In the genomic region with DNA sequence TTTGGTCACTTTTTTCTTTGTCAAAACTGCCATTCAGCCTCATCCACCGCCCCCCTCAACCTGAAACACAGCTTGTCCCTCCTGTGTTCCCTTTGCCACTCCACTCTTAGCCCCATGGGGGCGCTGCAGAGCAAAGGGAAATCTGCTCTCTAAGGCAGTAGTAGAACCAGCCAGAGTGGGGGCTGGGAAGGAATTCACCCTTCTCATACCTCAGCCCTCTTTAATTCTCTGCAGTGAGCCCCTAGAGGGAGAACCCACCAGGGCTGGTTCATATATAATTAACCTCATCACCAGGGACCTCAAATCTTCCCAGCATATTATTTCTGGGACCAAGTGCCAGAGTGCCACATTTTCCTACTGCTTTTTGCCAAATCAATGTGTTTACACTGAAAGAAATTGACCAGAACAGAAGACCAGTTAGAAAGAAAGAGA, we compare ENCODE assay signal across 1 cellular context.
A peak's percentile ranks its signal among the peaks of the same experiment; 100 is the strongest.
TF ChIP-seq lines count a peak whose summit lies in the region.

No MANE protein-coding gene starts in this region.

TF ChIP-seq in K562, 482 proteins besides CTCF, POLR2A, EP300 and RAD21 (continued from another document and continues in another):
- TF ChIP-seq, protein P1, sequence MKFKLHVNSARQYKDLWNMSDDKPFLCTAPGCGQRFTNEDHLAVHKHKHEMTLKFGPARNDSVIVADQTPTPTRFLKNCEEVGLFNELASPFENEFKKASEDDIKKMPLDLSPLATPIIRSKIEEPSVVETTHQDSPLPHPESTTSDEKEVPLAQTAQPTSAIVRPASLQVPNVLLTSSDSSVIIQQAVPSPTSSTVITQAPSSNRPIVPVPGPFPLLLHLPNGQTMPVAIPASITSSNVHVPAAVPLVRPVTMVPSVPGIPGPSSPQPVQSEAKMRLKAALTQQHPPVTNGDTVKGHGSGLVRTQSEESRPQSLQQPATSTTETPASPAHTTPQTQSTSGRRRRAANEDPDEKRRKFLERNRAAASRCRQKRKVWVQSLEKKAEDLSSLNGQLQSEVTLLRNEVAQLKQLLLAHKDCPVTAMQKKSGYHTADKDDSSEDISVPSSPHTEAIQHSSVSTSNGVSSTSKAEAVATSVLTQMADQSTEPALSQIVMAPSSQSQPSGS (CRISPR knock-in tag; IDR thresholded peaks at IDR 0.05), result no peak
- TF ChIP-seq, protein P2, sequence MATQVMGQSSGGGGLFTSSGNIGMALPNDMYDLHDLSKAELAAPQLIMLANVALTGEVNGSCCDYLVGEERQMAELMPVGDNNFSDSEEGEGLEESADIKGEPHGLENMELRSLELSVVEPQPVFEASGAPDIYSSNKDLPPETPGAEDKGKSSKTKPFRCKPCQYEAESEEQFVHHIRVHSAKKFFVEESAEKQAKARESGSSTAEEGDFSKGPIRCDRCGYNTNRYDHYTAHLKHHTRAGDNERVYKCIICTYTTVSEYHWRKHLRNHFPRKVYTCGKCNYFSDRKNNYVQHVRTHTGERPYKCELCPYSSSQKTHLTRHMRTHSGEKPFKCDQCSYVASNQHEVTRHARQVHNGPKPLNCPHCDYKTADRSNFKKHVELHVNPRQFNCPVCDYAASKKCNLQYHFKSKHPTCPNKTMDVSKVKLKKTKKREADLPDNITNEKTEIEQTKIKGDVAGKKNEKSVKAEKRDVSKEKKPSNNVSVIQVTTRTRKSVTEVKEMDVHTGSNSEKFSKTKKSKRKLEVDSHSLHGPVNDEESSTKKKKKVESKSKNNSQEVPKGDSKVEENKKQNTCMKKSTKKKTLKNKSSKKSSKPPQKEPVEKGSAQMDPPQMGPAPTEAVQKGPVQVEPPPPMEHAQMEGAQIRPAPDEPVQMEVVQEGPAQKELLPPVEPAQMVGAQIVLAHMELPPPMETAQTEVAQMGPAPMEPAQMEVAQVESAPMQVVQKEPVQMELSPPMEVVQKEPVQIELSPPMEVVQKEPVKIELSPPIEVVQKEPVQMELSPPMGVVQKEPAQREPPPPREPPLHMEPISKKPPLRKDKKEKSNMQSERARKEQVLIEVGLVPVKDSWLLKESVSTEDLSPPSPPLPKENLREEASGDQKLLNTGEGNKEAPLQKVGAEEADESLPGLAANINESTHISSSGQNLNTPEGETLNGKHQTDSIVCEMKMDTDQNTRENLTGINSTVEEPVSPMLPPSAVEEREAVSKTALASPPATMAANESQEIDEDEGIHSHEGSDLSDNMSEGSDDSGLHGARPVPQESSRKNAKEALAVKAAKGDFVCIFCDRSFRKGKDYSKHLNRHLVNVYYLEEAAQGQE (CRISPR knock-in tag; IDR thresholded peaks at IDR 0.05; ENCODE audit: low read depth), result no peak
- no peak for TF ChIP-seq SRSF9 (IDR thresholded peaks at IDR 0.05; ENCODE audit: borderline replicate concordance, low read depth, low read length)
- no peak for TF ChIP-seq JUN (IDR thresholded peaks at IDR 0.05; ENCODE audit: borderline replicate concordance, low read depth, low read length)
- TF ChIP-seq JUN (CRISPR knock-in tag; IDR thresholded peaks at IDR 0.05; ENCODE audit: borderline replicate concordance), result no peak
- TF ChIP-seq XRCC5 (IDR thresholded peaks at IDR 0.05; ENCODE audit: low read depth, low read length), result peak; percentile 91; the same call in 1 of the 2 replicates
- TF ChIP-seq TGIF2 (CRISPR knock-in tag; IDR thresholded peaks at IDR 0.05), result no peak
- TF ChIP-seq, protein P3, sequence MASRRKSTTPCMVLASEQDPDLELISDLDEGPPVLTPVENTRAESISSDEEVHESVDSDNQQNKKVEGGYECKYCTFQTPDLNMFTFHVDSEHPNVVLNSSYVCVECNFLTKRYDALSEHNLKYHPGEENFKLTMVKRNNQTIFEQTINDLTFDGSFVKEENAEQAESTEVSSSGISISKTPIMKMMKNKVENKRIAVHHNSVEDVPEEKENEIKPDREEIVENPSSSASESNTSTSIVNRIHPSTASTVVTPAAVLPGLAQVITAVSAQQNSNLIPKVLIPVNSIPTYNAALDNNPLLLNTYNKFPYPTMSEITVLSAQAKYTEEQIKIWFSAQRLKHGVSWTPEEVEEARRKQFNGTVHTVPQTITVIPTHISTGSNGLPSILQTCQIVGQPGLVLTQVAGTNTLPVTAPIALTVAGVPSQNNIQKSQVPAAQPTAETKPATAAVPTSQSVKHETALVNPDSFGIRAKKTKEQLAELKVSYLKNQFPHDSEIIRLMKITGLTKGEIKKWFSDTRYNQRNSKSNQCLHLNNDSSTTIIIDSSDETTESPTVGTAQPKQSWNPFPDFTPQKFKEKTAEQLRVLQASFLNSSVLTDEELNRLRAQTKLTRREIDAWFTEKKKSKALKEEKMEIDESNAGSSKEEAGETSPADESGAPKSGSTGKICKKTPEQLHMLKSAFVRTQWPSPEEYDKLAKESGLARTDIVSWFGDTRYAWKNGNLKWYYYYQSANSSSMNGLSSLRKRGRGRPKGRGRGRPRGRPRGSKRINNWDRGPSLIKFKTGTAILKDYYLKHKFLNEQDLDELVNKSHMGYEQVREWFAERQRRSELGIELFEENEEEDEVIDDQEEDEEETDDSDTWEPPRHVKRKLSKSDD (conservative IDR thresholded peaks at IDR 0.05; ENCODE audit: low read length), result no peak
- TF ChIP-seq NCOR1 (IDR thresholded peaks at IDR 0.05), result no peak
- peak; percentile 48 for TF ChIP-seq NEUROD1 (IDR thresholded peaks at IDR 0.05; ENCODE audit: borderline replicate concordance, low read depth, low read length, partially characterized antibody)
- no peak for TF ChIP-seq MTF1 (CRISPR knock-in tag; IDR thresholded peaks at IDR 0.05; ENCODE audit: borderline replicate concordance)
- TF ChIP-seq YY1 (IDR thresholded peaks at IDR 0.05; ENCODE audit: borderline replicate concordance in 1 of 3, control insufficient read depth in 1 of 3, extremely low read depth in 1 of 3, insufficient read depth in 3 of 3, insufficient read length in 1 of 3, insufficient replicate concordance in 2 of 3, low read depth in 1 of 3, low read length in 2 of 3), result peak in 2 of 3 experiments; percentile 13 to 27
- no peak for TF ChIP-seq GATAD2A (IDR thresholded peaks at IDR 0.05)
- TF ChIP-seq FIP1L1 (IDR thresholded peaks at IDR 0.05; ENCODE audit: low read depth, low read length, poor library complexity, severe bottlenecking), result no peak
- no peak for TF ChIP-seq PPARD (CRISPR knock-in tag; IDR thresholded peaks at IDR 0.05)
- no peak; the same call in 1 of the 2 replicates for TF ChIP-seq ZBTB7A (IDR thresholded peaks at IDR 0.05; ENCODE audit: borderline replicate concordance, control insufficient read depth, low read depth, low read length)
- TF ChIP-seq ARHGAP35 (IDR thresholded peaks at IDR 0.05; ENCODE audit: partially characterized antibody), result no peak
- TF ChIP-seq, protein P4, sequence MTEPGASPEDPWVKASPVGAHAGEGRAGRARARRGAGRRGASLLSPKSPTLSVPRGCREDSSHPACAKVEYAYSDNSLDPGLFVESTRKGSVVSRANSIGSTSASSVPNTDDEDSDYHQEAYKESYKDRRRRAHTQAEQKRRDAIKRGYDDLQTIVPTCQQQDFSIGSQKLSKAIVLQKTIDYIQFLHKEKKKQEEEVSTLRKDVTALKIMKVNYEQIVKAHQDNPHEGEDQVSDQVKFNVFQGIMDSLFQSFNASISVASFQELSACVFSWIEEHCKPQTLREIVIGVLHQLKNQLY (CRISPR knock-in tag; conservative IDR thresholded peaks at IDR 0.05), result no peak
- peak; percentile 55 for TF ChIP-seq CREM (IDR thresholded peaks at IDR 0.05; ENCODE audit: low read depth)
- TF ChIP-seq TEAD1 (CRISPR knock-in tag; IDR thresholded peaks at IDR 0.05), result no peak
- TF ChIP-seq CHD2 (IDR thresholded peaks at IDR 0.05; ENCODE audit: low read depth, low read length), result peak; percentile 53
- TF ChIP-seq YBX1 (IDR thresholded peaks at IDR 0.05), result no peak
- TF ChIP-seq ZNF24 (IDR thresholded peaks at IDR 0.05), result 0 out of 2 replicates have a peak, but pooled peaks have one; percentile 8
- TF ChIP-seq ARID2 (IDR thresholded peaks at IDR 0.05), result peak; percentile 93
- no peak for TF ChIP-seq POLR2G (IDR thresholded peaks at IDR 0.05; ENCODE audit: low read depth, low read length)
- TF ChIP-seq, protein P5, sequence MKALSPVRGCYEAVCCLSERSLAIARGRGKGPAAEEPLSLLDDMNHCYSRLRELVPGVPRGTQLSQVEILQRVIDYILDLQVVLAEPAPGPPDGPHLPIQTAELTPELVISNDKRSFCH (CRISPR knock-in tag; IDR thresholded peaks at IDR 0.05), result no peak
- TF ChIP-seq, protein P5 (tag; IDR thresholded peaks at IDR 0.05), result no peak
- TF ChIP-seq, protein P6, sequence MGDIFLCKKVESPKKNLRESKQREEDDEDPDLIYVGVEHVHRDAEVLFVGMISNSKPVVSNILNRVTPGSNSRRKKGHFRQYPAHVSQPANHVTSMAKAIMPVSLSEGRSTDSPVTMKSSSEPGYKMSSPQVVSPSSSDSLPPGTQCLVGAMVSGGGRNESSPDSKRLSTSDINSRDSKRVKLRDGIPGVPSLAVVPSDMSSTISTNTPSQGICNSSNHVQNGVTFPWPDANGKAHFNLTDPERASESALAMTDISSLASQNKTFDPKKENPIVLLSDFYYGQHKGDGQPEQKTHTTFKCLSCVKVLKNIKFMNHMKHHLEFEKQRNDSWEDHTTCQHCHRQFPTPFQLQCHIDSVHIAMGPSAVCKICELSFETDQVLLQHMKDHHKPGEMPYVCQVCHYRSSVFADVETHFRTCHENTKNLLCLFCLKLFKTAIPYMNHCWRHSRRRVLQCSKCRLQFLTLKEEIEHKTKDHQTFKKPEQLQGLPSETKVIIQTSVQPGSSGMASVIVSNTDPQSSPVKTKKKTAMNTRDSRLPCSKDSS (IDR thresholded peaks at IDR 0.05; ENCODE audit: low read depth, partially characterized antibody), result no peak
- TF ChIP-seq, protein P7, sequence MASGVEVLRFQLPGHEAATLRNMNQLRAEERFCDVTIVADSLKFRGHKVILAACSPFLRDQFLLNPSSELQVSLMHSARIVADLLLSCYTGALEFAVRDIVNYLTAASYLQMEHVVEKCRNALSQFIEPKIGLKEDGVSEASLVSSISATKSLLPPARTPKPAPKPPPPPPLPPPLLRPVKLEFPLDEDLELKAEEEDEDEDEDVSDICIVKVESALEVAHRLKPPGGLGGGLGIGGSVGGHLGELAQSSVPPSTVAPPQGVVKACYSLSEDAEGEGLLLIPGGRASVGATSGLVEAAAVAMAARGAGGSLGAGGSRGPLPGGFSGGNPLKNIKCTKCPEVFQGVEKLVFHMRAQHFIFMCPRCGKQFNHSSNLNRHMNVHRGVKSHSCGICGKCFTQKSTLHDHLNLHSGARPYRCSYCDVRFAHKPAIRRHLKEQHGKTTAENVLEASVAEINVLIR (CRISPR knock-in tag; IDR thresholded peaks at IDR 0.05), result no peak
- no peak for TF ChIP-seq RFX5 (IDR thresholded peaks at IDR 0.05; ENCODE audit: low read depth, low read length)
- no peak for TF ChIP-seq CREB1 (IDR thresholded peaks at IDR 0.05)
- TF ChIP-seq CREB1 (CRISPR knock-in tag; IDR thresholded peaks at IDR 0.05), result no peak
- TF ChIP-seq CC2D1A (IDR thresholded peaks at IDR 0.05), result no peak
- TF ChIP-seq SMARCE1 (IDR thresholded peaks at IDR 0.05), result peak; percentile 80
- TF ChIP-seq, protein P8, sequence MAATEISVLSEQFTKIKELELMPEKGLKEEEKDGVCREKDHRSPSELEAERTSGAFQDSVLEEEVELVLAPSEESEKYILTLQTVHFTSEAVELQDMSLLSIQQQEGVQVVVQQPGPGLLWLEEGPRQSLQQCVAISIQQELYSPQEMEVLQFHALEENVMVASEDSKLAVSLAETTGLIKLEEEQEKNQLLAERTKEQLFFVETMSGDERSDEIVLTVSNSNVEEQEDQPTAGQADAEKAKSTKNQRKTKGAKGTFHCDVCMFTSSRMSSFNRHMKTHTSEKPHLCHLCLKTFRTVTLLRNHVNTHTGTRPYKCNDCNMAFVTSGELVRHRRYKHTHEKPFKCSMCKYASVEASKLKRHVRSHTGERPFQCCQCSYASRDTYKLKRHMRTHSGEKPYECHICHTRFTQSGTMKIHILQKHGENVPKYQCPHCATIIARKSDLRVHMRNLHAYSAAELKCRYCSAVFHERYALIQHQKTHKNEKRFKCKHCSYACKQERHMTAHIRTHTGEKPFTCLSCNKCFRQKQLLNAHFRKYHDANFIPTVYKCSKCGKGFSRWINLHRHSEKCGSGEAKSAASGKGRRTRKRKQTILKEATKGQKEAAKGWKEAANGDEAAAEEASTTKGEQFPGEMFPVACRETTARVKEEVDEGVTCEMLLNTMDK (IDR thresholded peaks at IDR 0.05; ENCODE audit: borderline replicate concordance, insufficient read depth, low read depth, low read length, poor library complexity, severe bottlenecking), result peak; percentile 39
- TF ChIP-seq ZNF717 (CRISPR knock-in tag; IDR thresholded peaks at IDR 0.05), result no peak
- peak; percentile 90 for TF ChIP-seq SMARCA4 (IDR thresholded peaks at IDR 0.05)
- no peak for TF ChIP-seq FOXK2 (conservative IDR thresholded peaks at IDR 0.05 in 1 of 2, IDR thresholded peaks at IDR 0.05 in 1 of 2; ENCODE audit: low read depth in 2 of 2)
- 0 out of 2 replicates have a peak, but pooled peaks have one; percentile 15 for TF ChIP-seq NCOA1 (IDR thresholded peaks at IDR 0.05; ENCODE audit: low read depth)
- no peak for TF ChIP-seq MEIS2 (IDR thresholded peaks at IDR 0.05; ENCODE audit: partially characterized antibody)
- TF ChIP-seq, protein P9, sequence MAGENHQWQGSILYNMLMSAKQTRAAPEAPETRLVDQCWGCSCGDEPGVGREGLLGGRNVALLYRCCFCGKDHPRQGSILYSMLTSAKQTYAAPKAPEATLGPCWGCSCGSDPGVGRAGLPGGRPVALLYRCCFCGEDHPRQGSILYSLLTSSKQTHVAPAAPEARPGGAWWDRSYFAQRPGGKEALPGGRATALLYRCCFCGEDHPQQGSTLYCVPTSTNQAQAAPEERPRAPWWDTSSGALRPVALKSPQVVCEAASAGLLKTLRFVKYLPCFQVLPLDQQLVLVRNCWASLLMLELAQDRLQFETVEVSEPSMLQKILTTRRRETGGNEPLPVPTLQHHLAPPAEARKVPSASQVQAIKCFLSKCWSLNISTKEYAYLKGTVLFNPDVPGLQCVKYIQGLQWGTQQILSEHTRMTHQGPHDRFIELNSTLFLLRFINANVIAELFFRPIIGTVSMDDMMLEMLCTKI (IDR thresholded peaks at IDR 0.05; ENCODE audit: partially characterized antibody), result no peak
- no peak for TF ChIP-seq CBX5 (IDR thresholded peaks at IDR 0.05; ENCODE audit: borderline replicate concordance, low read depth)
- TF ChIP-seq ZNF77 (CRISPR knock-in tag; IDR thresholded peaks at IDR 0.05), result no peak
- TF ChIP-seq ZNF121 (CRISPR knock-in tag; conservative IDR thresholded peaks at IDR 0.05), result no peak
- no peak for TF ChIP-seq EP400 (IDR thresholded peaks at IDR 0.05)
- TF ChIP-seq ILF3 (IDR thresholded peaks at IDR 0.05; ENCODE audit: borderline replicate concordance), result no peak
- TF ChIP-seq NFE2 (IDR thresholded peaks at IDR 0.05; ENCODE audit: low read depth), result no peak
- no peak for TF ChIP-seq ESRRA (IDR thresholded peaks at IDR 0.05; ENCODE audit: borderline replicate concordance, low read depth)
- no peak for TF ChIP-seq ZNF444 (CRISPR knock-in tag; IDR thresholded peaks at IDR 0.05)
- TF ChIP-seq, protein P10, sequence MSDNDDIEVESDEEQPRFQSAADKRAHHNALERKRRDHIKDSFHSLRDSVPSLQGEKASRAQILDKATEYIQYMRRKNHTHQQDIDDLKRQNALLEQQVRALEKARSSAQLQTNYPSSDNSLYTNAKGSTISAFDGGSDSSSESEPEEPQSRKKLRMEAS (CRISPR knock-in tag; IDR thresholded peaks at IDR 0.05), result no peak
- no peak for TF ChIP-seq PHF8 (IDR thresholded peaks at IDR 0.05; ENCODE audit: borderline replicate concordance, low read length)
- no peak for TF ChIP-seq KDM5B (IDR thresholded peaks at IDR 0.05; ENCODE audit: insufficient replicate concordance, low read depth, low read length)
